ENCODE assay signal across 14 cellular contexts in the genomic region with DNA sequence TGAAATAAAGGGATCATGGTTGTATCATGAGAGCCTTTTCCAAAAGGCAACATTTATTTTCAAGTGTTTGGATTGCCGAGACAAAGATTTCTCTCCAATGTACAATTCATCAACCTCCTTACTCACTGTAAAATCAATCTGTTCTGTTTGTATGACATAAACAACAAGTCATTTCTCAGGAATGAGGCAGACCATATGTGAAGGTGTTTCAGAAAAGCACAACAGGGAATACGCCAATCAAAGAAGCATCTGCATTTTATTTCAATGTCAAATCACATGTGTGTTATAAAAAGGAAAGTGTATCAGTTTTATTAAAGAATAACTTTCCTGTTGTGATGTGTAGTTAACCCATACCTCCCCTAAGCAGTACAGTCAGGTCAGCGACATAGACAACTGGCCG.
DNase-seq lines count a peak whose midpoint lies in the region; ATAC-seq and TF ChIP-seq lines count a peak whose summit lies in the region.
"Had no signal": no experiment of that assay in that cellular context is flagged by ENCODE, and none has a peak within 500 bp of the region (broad histone marks: within the 10 kb centered on the region; RNA-seq: fewer than 3 reads in every experiment).

No MANE protein-coding gene starts in this region.

- H3K4me1 ChIP-seq in IMR-90 (ENCODE audit: control insufficient read depth, insufficient read depth, low read length), result no peaks in the 10 kb centered on the region
- H3K4me1 ChIP-seq: HAP-1 had no signal

- H4K20me1 ChIP-seq in IMR-90 (ENCODE audit: insufficient read depth, low read length), result no peaks in the 10 kb centered on the region
- H4K20me1 ChIP-seq: BLaER1 treated with 17β-estradiol and CSF1 and Interleukin-3, amounts not matched to agents 10 nM and 100 nM had no signal

- CTCF ChIA-PET in IMR-90 (lab: Yijun Ruan, JAX), result no interaction called here

- no peak overlapping the region for H2BK5ac ChIP-seq in IMR-90 (ENCODE audit: low read depth, low read length, poor library complexity, severe bottlenecking)

- no peaks in the 10 kb centered on the region; the same call in 1 of the 2 replicates for H3K9me1 ChIP-seq in IMR-90 (ENCODE audit: insufficient read depth, low read length)

- H3K9me3 ChIP-seq in IMR-90 (ENCODE audit: control insufficient read depth, insufficient read depth, low read length), result no peaks in the 10 kb centered on the region
- H3K9me3 ChIP-seq: BLaER1 treated with 17β-estradiol and CSF1 and Interleukin-3, amounts not matched to agents 10 nM and 100 nM; HAP-1 had no signal

- no peak overlapping the region for H2AK9ac ChIP-seq in IMR-90 (replicated peaks; ENCODE audit: low read depth, low read length, poor library complexity)

- H3K14ac ChIP-seq in IMR-90 (replicated peaks; ENCODE audit: low read depth, low read length), result no peak overlapping the region

- H3K79me1 ChIP-seq in IMR-90 (ENCODE audit: low read depth in 1 of 2, low read length in 2 of 2), result no peaks in the 10 kb centered on the region

- peak overlapping the region; percentile 43; the same call in 1 of the 2 replicates for H3K56ac ChIP-seq in IMR-90 (ENCODE audit: extremely low read depth, insufficient read depth, low read length)

- no peak overlapping the region for H4K5ac ChIP-seq in IMR-90 (ENCODE audit: low read depth, low read length)

- H3K18ac ChIP-seq in IMR-90 (ENCODE audit: low read depth, low read length), result no peak overlapping the region

- POLR2A ChIA-PET in IMR-90 (lab: Charles Lee; ENCODE audit: unreplicated experiment), result no interaction called here

- H2BK120ac ChIP-seq in IMR-90 (ENCODE audit: low read depth, low read length), result peak overlapping the region; percentile 60; the same call in 1 of the 2 replicates

- H4K8ac ChIP-seq in IMR-90 (ENCODE audit: low read depth in 2 of 2, low read length in 2 of 2), result no peak overlapping the region; a peak in 1 of 4 replicates

- no peak for ATAC-seq in IMR-90 (ENCODE audit: low read depth)
- ATAC-seq in activated CD4-positive, CD25-positive, alpha-beta regulatory T cell treated with anti-CD3 and anti-CD28 coated beads, Interleukin-2, amount 50 U/mL, for 24 hours, result no peak
- ATAC-seq: CD8-positive, alpha-beta T cell had no signal

- no peak overlapping the region for H2BK15ac ChIP-seq in IMR-90 (ENCODE audit: low read depth, low read length)

- no peaks in the 10 kb centered on the region for H3K36me3 ChIP-seq in IMR-90 (ENCODE audit: control insufficient read depth, insufficient read depth, low read length)
- H3K36me3 ChIP-seq: BLaER1 treated with 17β-estradiol and CSF1 and Interleukin-3, amounts not matched to agents 10 nM and 100 nM; HAP-1 had no signal

- no peak overlapping the region for H2AK5ac ChIP-seq in IMR-90 (ENCODE audit: low read depth, low read length)

- TF ChIP-seq POLR2A in IMR-90 (IDR thresholded peaks at IDR 0.05; ENCODE audit: low read depth, low read length), result no peak

- H3K27me3 ChIP-seq in IMR-90 (ENCODE audit: control insufficient read depth, insufficient read depth, low read length), result no peaks in the 10 kb centered on the region
- H3K27me3 ChIP-seq: BLaER1 treated with 17β-estradiol and CSF1 and Interleukin-3, amounts not matched to agents 10 nM and 100 nM had no signal

- peak overlapping the region; percentile 13; the same call in 1 of the 2 replicates for H4K91ac ChIP-seq in IMR-90 (ENCODE audit: insufficient read depth, low read depth, low read length)

- no TSS peak for BruUV-seq in IMR-90 (replicated peaks; lab: Mats Ljungman, UMichigan)

- dilution Hi-C loops in IMR-90 (cut with HindIII; ENCODE audit: low sequenced_read_pairs, unreplicated experiment), result no loop called here

- H3K4ac ChIP-seq in IMR-90 (ENCODE audit: low read depth, low read length), result peak overlapping the region; percentile 25; the same call in 1 of the 2 replicates

- no peak overlapping the region; the same call in 1 of the 2 replicates for H3K4me2 ChIP-seq in IMR-90 (ENCODE audit: low read depth, low read length)

- H2AFZ ChIP-seq in IMR-90 (replicated peaks; ENCODE audit: low read length, poor library complexity), result no peak overlapping the region

- intact Hi-C loops in IMR-90 (cut with micrococcal nuclease), result no loop called here

- H3K9ac ChIP-seq in IMR-90 (ENCODE audit: low read depth, low read length), result no peak overlapping the region
- H3K9ac ChIP-seq: BLaER1 treated with 17β-estradiol and CSF1 and Interleukin-3, amounts not matched to agents 10 nM and 100 nM had no signal

- WGBS in IMR-90 (ENCODE audit: extremely low coverage in 2 of 2, insufficient read length in 1 of 2), 2 experiments, result no CpG with 5 or more reads among the region's 4 CpGs

- DNase-seq in ELR (ENCODE audit: low read depth), result peak; percentile 72
- peak; percentile 9 for DNase-seq in IMR-90
- peak; percentile 21 for DNase-seq in epithelial cell of esophagus (ENCODE audit: low read depth)
- no peak for DNase-seq in inferior parietal cortex (ENCODE audit: extremely low spot score)
- no peak for DNase-seq in NCI-H1694 treated with DMSO at 0.1 percent for 48 hours (lab: John Stamatoyannopoulos, UW)
- DNase-seq: Calu3; CD8-positive, alpha-beta T cell; DMS79 treated with DMSO at 0.1 percent for 48 hours; GDM1; KBM-7 had no signal

- peak overlapping the region; percentile 45; the same call in 1 of the 2 replicates for H2BK20ac ChIP-seq in IMR-90 (ENCODE audit: low read depth, low read length)

- TF ChIP-seq CTCF in IMR-90 (conservative IDR thresholded peaks at IDR 0.05; ENCODE audit: low read depth, low read length) (no peak), epithelial cell of esophagus (IDR thresholded peaks at IDR 0.05; ENCODE audit: insufficient read depth, low read depth, low read length, missing control alignments) (no peak)

- in situ Hi-C loops in IMR-90 (cut with MboI; ENCODE audit: low sequenced_read_pairs), result no loop called here

- TF ChIP-seq RAD21 in IMR-90 (IDR thresholded peaks at IDR 0.05; ENCODE audit: low read length), result no peak

- H3K27ac ChIP-seq in IMR-90 (ENCODE audit: insufficient read depth, low read length), result no peak overlapping the region
- H3K27ac ChIP-seq: BLaER1 treated with 17β-estradiol and CSF1 and Interleukin-3, amounts not matched to agents 10 nM and 100 nM; HL-60 had no signal

- no peak overlapping the region for H3K23ac ChIP-seq in IMR-90 (ENCODE audit: low read depth, low read length)

- no peak overlapping the region for H3K4me3 ChIP-seq in IMR-90 (ENCODE audit: insufficient read depth, low read depth, low read length)
- no peak overlapping the region for H3K4me3 ChIP-seq in epithelial cell of esophagus (ENCODE audit: low read length)
- H3K4me3 ChIP-seq: BLaER1 treated with 17β-estradiol and CSF1 and Interleukin-3, amounts not matched to agents 10 nM and 100 nM; HAP-1 had no signal

TF ChIP-seq in IMR-90, 13 proteins besides CTCF, POLR2A, EP300 and RAD21:
- no peak for TF ChIP-seq CHD1 (IDR thresholded peaks at IDR 0.05; ENCODE audit: low read depth, low read length)
- TF ChIP-seq NFE2L2 (IDR thresholded peaks at IDR 0.05; ENCODE audit: low read depth, low read length), result no peak
- TF ChIP-seq, protein P1, sequence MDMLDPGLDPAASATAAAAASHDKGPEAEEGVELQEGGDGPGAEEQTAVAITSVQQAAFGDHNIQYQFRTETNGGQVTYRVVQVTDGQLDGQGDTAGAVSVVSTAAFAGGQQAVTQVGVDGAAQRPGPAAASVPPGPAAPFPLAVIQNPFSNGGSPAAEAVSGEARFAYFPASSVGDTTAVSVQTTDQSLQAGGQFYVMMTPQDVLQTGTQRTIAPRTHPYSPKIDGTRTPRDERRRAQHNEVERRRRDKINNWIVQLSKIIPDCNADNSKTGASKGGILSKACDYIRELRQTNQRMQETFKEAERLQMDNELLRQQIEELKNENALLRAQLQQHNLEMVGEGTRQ (IDR thresholded peaks at IDR 0.05; ENCODE audit: low read depth, low read length), result no peak
- TF ChIP-seq SMC3 (IDR thresholded peaks at IDR 0.05; ENCODE audit: low read depth, low read length), result no peak
- TF ChIP-seq MAZ (IDR thresholded peaks at IDR 0.05; ENCODE audit: borderline replicate concordance, low read depth, low read length), result no peak
- no peak for TF ChIP-seq MAFK (IDR thresholded peaks at IDR 0.05; ENCODE audit: low read depth, low read length)
- TF ChIP-seq, protein P2, sequence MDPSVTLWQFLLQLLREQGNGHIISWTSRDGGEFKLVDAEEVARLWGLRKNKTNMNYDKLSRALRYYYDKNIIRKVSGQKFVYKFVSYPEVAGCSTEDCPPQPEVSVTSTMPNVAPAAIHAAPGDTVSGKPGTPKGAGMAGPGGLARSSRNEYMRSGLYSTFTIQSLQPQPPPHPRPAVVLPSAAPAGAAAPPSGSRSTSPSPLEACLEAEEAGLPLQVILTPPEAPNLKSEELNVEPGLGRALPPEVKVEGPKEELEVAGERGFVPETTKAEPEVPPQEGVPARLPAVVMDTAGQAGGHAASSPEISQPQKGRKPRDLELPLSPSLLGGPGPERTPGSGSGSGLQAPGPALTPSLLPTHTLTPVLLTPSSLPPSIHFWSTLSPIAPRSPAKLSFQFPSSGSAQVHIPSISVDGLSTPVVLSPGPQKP (IDR thresholded peaks at IDR 0.05; ENCODE audit: borderline replicate concordance, low read depth, low read length), result no peak
- no peak for TF ChIP-seq RFX5 (IDR thresholded peaks at IDR 0.05; ENCODE audit: low read depth, low read length)
- no peak for TF ChIP-seq BHLHE40 (IDR thresholded peaks at IDR 0.05; ENCODE audit: low read depth, low read length)
- TF ChIP-seq MXI1 (IDR thresholded peaks at IDR 0.05; ENCODE audit: borderline replicate concordance, low read depth, low read length), result no peak
- TF ChIP-seq FOS (IDR thresholded peaks at IDR 0.05; ENCODE audit: low read depth, low read length), result no peak
- TF ChIP-seq CEBPB (IDR thresholded peaks at IDR 0.05; ENCODE audit: low read depth, low read length), result no peak

Comparison
In these comparisons a context has a peak if more than half of its experiments do, and no peak if none do; other contexts are left out.
1. DNase-seq: peak in ELR (single experiment), IMR-90 (single experiment) and epithelial cell of esophagus (single experiment); none in inferior parietal cortex (single experiment) and NCI-H1694 treated with DMSO at 0.1 percent for 48 hours (single experiment).